ENCODE assay signal across 19 cellular contexts in genomic region chr7:115825736-115826135, GRCh38.
"Had no signal": no experiment of that assay in that cellular context is flagged by ENCODE, and none has a peak within 500 bp of the region (broad histone marks: within the 10 kb centered on the region; RNA-seq: fewer than 3 reads in every experiment).

No MANE protein-coding gene starts in this region.

- H3K27me3 Mint-ChIP-seq: activated naive CD4-positive, alpha-beta T cell treated with anti-CD3 and anti-CD28 coated beads, Interleukin-2, amount 50 U/mL, for 24 hours; activated T-cell treated with anti-CD3 and anti-CD28 coated beads, Interleukin-2, amount 50 U/mL, for 24 hours; natural killer cell treated with Interleukin-12 subunit alpha and Interleukin-12 subunit beta and Interleukin-15 and Interleukin-18, amount 100 ng/mL, for 72 hours had no signal

- H3K27ac Mint-ChIP-seq: activated CD4-positive, alpha-beta memory T cell treated with anti-CD3 and anti-CD28 coated beads, Interleukin-2, amount 10 ng/mL, durations not matched to agents 7 days and 5 days; activated naive CD4-positive, alpha-beta T cell treated with anti-CD3 and anti-CD28 coated beads, Interleukin-2, amount 50 U/mL, for 24 hours; activated T-cell treated with anti-CD3 and anti-CD28 coated beads, Interleukin-2, amount 50 U/mL, for 24 hours; memory B cell; natural killer cell treated with Interleukin-12 subunit alpha and Interleukin-12 subunit beta and Interleukin-15 and Interleukin-18, amount 100 ng/mL, for 72 hours had no signal

- H3K36me3 Mint-ChIP-seq: activated naive CD4-positive, alpha-beta T cell treated with anti-CD3 and anti-CD28 coated beads, Interleukin-2, amount 50 U/mL, for 24 hours; memory B cell; natural killer cell treated with Interleukin-12 subunit alpha and Interleukin-12 subunit beta and Interleukin-15 and Interleukin-18, amount 100 ng/mL, for 72 hours had no signal

- H3K4me3 ChIP-seq: skin epidermis, tibial artery, vagina had no signal

- H3K4me1 Mint-ChIP-seq: activated CD4-positive, alpha-beta memory T cell treated with anti-CD3 and anti-CD28 coated beads, Interleukin-2, amount 10 ng/mL, durations not matched to agents 7 days and 5 days; activated naive CD4-positive, alpha-beta T cell treated with anti-CD3 and anti-CD28 coated beads, Interleukin-2, amount 50 U/mL, for 24 hours; memory B cell had no signal

- H3K4me1 ChIP-seq: tibial artery, vagina had no signal

- H3K36me3 ChIP-seq: tibial artery, vagina had no signal

- H3K27me3 ChIP-seq: tibial artery, vagina had no signal

- DNase-seq: activated CD4-positive, alpha-beta memory T cell treated with anti-CD3 and anti-CD28 coated beads, Interleukin-2, amount 10 ng/mL, durations not matched to agents 7 days and 5 days; activated CD4-positive, alpha-beta T cell treated with anti-CD3 and anti-CD28 coated beads for 4 hours; activated effector memory CD4-positive, alpha-beta T cell treated with Interleukin-2 at 50 U/mL for 16 hours; activated T-cell treated with anti-CD3 and anti-CD28 coated beads, Interleukin-2, amount 50 U/mL, for 24 hours; amniotic stem cell; hippocampal formation; kidney glomerular epithelial cell; left ventricle myocardium superior; posterior cingulate gyrus; retina; stimulated activated CD4-positive, alpha-beta T cell treated with anti-CD3 and anti-CD28 coated beads, Interleukin-4, amount 100 ng/mL, for 24 hours; stimulated activated naive CD4-positive, alpha-beta T cell; T-helper 2 cell; tibial artery had no signal

- H3K27ac ChIP-seq: skin epidermis, tibial artery, vagina had no signal

- H3K9me3 ChIP-seq: tibial artery, vagina had no signal

- ATAC-seq: left ventricle myocardium superior; natural killer cell treated with Interleukin-12 subunit alpha and Interleukin-12 subunit beta and Interleukin-15 and Interleukin-18, amount 100 ng/mL, for 72 hours had no signal

- H3K9me3 Mint-ChIP-seq: activated CD4-positive, alpha-beta memory T cell treated with anti-CD3 and anti-CD28 coated beads, Interleukin-2, amount 10 ng/mL, durations not matched to agents 7 days and 5 days; activated naive CD4-positive, alpha-beta T cell treated with anti-CD3 and anti-CD28 coated beads, Interleukin-2, amount 50 U/mL, for 24 hours; activated T-cell treated with anti-CD3 and anti-CD28 coated beads, Interleukin-2, amount 50 U/mL, for 24 hours; memory B cell; natural killer cell treated with Interleukin-12 subunit alpha and Interleukin-12 subunit beta and Interleukin-15 and Interleukin-18, amount 100 ng/mL, for 72 hours had no signal

- H3K4me3 Mint-ChIP-seq: activated CD4-positive, alpha-beta memory T cell treated with anti-CD3 and anti-CD28 coated beads, Interleukin-2, amount 10 ng/mL, durations not matched to agents 7 days and 5 days; activated naive CD4-positive, alpha-beta T cell treated with anti-CD3 and anti-CD28 coated beads, Interleukin-2, amount 50 U/mL, for 24 hours; activated T-cell treated with anti-CD3 and anti-CD28 coated beads, Interleukin-2, amount 50 U/mL, for 24 hours; memory B cell; natural killer cell treated with Interleukin-12 subunit alpha and Interleukin-12 subunit beta and Interleukin-15 and Interleukin-18, amount 100 ng/mL, for 72 hours had no signal
